ENCODE assay signal across 8 cellular contexts in the genomic region with DNA sequence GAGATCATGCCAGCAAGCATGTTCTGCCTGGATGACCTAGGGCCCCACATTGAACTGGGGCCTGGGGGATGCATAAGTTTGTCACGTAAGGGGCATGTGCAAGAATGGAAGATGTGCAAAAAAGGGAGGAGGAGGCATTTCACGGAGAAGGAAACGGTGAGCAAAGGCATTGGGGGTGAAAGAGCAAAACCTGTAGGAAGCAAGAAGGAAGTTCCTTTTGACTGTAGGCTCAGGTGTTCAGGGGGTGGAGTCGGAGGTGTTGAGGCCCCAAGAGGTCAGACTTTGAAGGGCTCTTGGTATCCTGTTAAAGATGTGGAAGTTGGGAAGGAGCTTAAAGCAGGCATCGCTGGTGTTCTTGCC. TPM values are rescaled to one million over a fixed set of nuclear protein-coding genes. Genes with fewer than 3 reads are reported as not detected.
DNase-seq lines count a peak whose midpoint lies in the region; ATAC-seq and TF ChIP-seq lines count a peak whose summit lies in the region.

No MANE protein-coding gene starts in this region.

- ATAC-seq in HG02588 (IDR thresholded peaks at IDR 0.05; ENCODE audit: unreplicated experiment) (peak; percentile 2), left colon (peak; percentile 64), GM18868 (IDR thresholded peaks at IDR 0.05; ENCODE audit: unreplicated experiment) (no peak)

- H3K4me3 Mint-ChIP-seq in activated naive CD8-positive, alpha-beta T cell treated with anti-CD3 and anti-CD28 coated beads for 36 hours = peak overlapping the region; percentile 84

- H3K4me1 Mint-ChIP-seq in activated naive CD8-positive, alpha-beta T cell treated with anti-CD3 and anti-CD28 coated beads for 36 hours = peaks cover 36% of the 10 kb centered on the region

- no peak for TF ChIP-seq POLR2A in thyroid gland (IDR thresholded peaks at IDR 0.05)

- H3K4me3 ChIP-seq in thyroid gland (replicated peaks in 1 of 3) = peak overlapping the region; percentile 49 to 93 (median 66)

- no peaks in the 10 kb centered on the region for H3K9me3 Mint-ChIP-seq in activated naive CD8-positive, alpha-beta T cell treated with anti-CD3 and anti-CD28 coated beads for 36 hours

- no peak for TF ChIP-seq CTCF in thyroid gland (IDR thresholded peaks at IDR 0.05)

- WGBS in thyroid gland, 2 donors = 15 to 28% methylated on average over 5 of the region's 5 CpGs

- H3K36me3 ChIP-seq in ES-I3 (ENCODE audit: insufficient read depth, low read length) = no peaks in the 10 kb centered on the region
- H3K36me3 ChIP-seq in thyroid gland = no peaks in the 10 kb centered on the region

- peak overlapping the region; percentile 89 to 99 (median 97) for H3K27ac ChIP-seq in thyroid gland

- intact Hi-C loops in left colon (cut with DNase I, micrococcal nuclease) = no loop called here
- intact Hi-C loops in thyroid gland (cut with DNase I) = no loop called here

- no peaks in the 10 kb centered on the region for H3K27me3 ChIP-seq in thyroid gland

- H3K9me3 ChIP-seq in ES-I3 (ENCODE audit: control insufficient read depth, insufficient read depth, low read length) = no peaks in the 10 kb centered on the region
- H3K9me3 ChIP-seq in thyroid gland = no peaks in the 10 kb centered on the region

- no peaks in the 10 kb centered on the region for H3K4me1 ChIP-seq in ES-I3 (ENCODE audit: insufficient read depth, low read length)
- peaks cover 36 to 60% of the 10 kb centered on the region in 2 donors for H3K4me1 ChIP-seq in thyroid gland

- H3K27ac Mint-ChIP-seq in activated naive CD8-positive, alpha-beta T cell treated with anti-CD3 and anti-CD28 coated beads for 36 hours = peak overlapping the region; percentile 81

- H3K36me3 Mint-ChIP-seq in activated naive CD8-positive, alpha-beta T cell treated with anti-CD3 and anti-CD28 coated beads for 36 hours = no peaks in the 10 kb centered on the region

- H3K9ac ChIP-seq in ES-I3 (ENCODE audit: low read depth, low read length) = peak overlapping the region; percentile 71

- H3K27me3 Mint-ChIP-seq in activated naive CD8-positive, alpha-beta T cell treated with anti-CD3 and anti-CD28 coated beads for 36 hours = no peaks in the 10 kb centered on the region

- no peak for DNase-seq in activated naive CD8-positive, alpha-beta T cell treated with anti-CD3 and anti-CD28 coated beads for 36 hours
- DNase-seq in left colon (peak; percentile 59 to 78), thyroid gland (peak in 1 of 2 donors; percentile 30), SHP77 (lab: John Stamatoyannopoulos, UW) (no peak)
- DNase-seq in effector CD8-positive, alpha-beta T cell (lab: John Stamatoyannopoulos, UW) = no peak

RNA-seq across cellular contexts. Expression of a gene that starts 0.6 kb away (rescaled TPM):
- 1 to 10 TPM; 2.9 to 4.3 TPM for total RNA-seq in activated naive CD8-positive, alpha-beta T cell treated with anti-CD3 and anti-CD28 coated beads for 36 hours
- 100 to 1,000 TPM; 176 to 179 TPM for total RNA-seq in left colon
- total RNA-seq in thyroid gland = 100 to 1,000 TPM; 178 to 271 (median 206) TPM

RNA-seq across cellular contexts. Expression of a gene that starts 37.3 kb away (rescaled TPM):
- not detected for total RNA-seq in activated naive CD8-positive, alpha-beta T cell treated with anti-CD3 and anti-CD28 coated beads for 36 hours
- total RNA-seq in left colon (1 to 10 TPM; 6.1 to 6.5 TPM), thyroid gland (10 to 100 TPM in 3 of 4 donors, 1 to 10 TPM in 1; 9.7 to 16.9 (median 13.7) TPM)

Comparison
In these comparisons a context has a peak if more than half of its experiments do, and no peak if none do; other contexts are left out.
1. DNase-seq: peak in left colon (2 of 2); none in activated naive CD8-positive, alpha-beta T cell treated with anti-CD3 and anti-CD28 coated beads for 36 hours (single experiment), SHP77 (0 of 2) and effector CD8-positive, alpha-beta T cell (single experiment).
2. RNA of a gene that starts 0.6 kb away (total RNA-seq): 178 to 271 TPM in thyroid gland and 176 to 179 TPM in left colon; 2.9 to 4.3 TPM in activated naive CD8-positive, alpha-beta T cell treated with anti-CD3 and anti-CD28 coated beads for 36 hours; every median in the first group is over 10 times any median in the second.
3. RNA of a gene that starts 37.3 kb away (total RNA-seq): 9.7 to 16.9 TPM in thyroid gland and 6.1 to 6.5 TPM in left colon; not detected in activated naive CD8-positive, alpha-beta T cell treated with anti-CD3 and anti-CD28 coated beads for 36 hours; every median in the first group is over 4 times any median in the second.